8 cellular contexts compared by ENCODE assay signal in genomic region chr3:27721717-27722564, GRCh38. TPM values are rescaled to one million over a fixed set of nuclear protein-coding genes. Genes with fewer than 3 reads are reported as not detected.
A peak's percentile ranks its signal among the peaks of the same experiment; 100 is the strongest.
DNase-seq lines count a peak whose midpoint lies in the region; ATAC-seq and TF ChIP-seq lines count a peak whose summit lies in the region.

Gene EOMES, minus strand, starts transcription at chr3:27722323. Its CDS starts 29 bp downstream, at chr3:27722294.

- peaks cover 99% of the 10 kb centered on the region for H3K27me3 ChIP-seq in A673 (replicated peaks; ENCODE audit: insufficient read depth, low read depth, low read length, poor library complexity)

- H3K9me3 Mint-ChIP-seq in activated CD8-positive, alpha-beta T cell treated with anti-CD3 and anti-CD28 coated beads for 36 hours = no peaks in the 10 kb centered on the region
- no peaks in the 10 kb centered on the region for H3K9me3 Mint-ChIP-seq in endothelial cell (ENCODE audit: unreplicated experiment)
- peaks cover 6% of the 10 kb centered on the region for H3K9me3 Mint-ChIP-seq in nephron

- H3K36me3 ChIP-seq in A673 (ENCODE audit: insufficient read depth, low read length, poor library complexity, severe bottlenecking) (no peaks in the 10 kb centered on the region), urinary bladder (ENCODE audit: insufficient read depth) (no peaks in the 10 kb centered on the region)

- CTCF ChIA-PET in A673 (lab: Charles Lee) = interaction anchor here (0.7 to 1.7 kb wide), 5 partner anchors 10 to 857 kb away, joined by 3 to 7 read pairs (median 3); no protein-coding TSS in a partner anchor
- CTCF ChIA-PET in activated CD8-positive, alpha-beta T cell treated with anti-CD3 and anti-CD28 coated beads for 36 hours (lab: Charles Lee) = interaction anchor here (0.6 to 8.4 kb wide), 36 partner anchors 9 to 627 kb away, joined by 3 to 72 read pairs (median 4); partner anchors contain the start of genes AZI2 and ZCWPW2

- H3K36me3 Mint-ChIP-seq in activated CD8-positive, alpha-beta T cell treated with anti-CD3 and anti-CD28 coated beads for 36 hours (ENCODE audit: low read depth) = peaks cover 5% of the 10 kb centered on the region
- H3K36me3 Mint-ChIP-seq in endothelial cell (ENCODE audit: low read depth, unreplicated experiment) (no peaks in the 10 kb centered on the region), nephron (ENCODE audit: low read depth) (no peaks in the 10 kb centered on the region)

- intact Hi-C loops in A673 (cut with micrococcal nuclease; ENCODE audit: unreplicated experiment) = no loop called here
- intact Hi-C loops in activated CD8-positive, alpha-beta T cell treated with anti-CD3 and anti-CD28 coated beads for 36 hours (cut with micrococcal nuclease) = no loop called here

- under 1% methylated on average over 81 of the region's 81 CpGs for WGBS in urinary bladder

- peak; percentile 78 for ATAC-seq in GM18867 (IDR thresholded peaks at IDR 0.05; ENCODE audit: unreplicated experiment)
- peak; percentile 45 for ATAC-seq in HG03066 (IDR thresholded peaks at IDR 0.05; ENCODE audit: low read depth, unreplicated experiment)
- peak; percentile 72 for ATAC-seq in activated CD8-positive, alpha-beta T cell treated with anti-CD3 and anti-CD28 coated beads for 36 hours

- TF ChIP-seq CTCF in A673 (conservative IDR thresholded peaks at IDR 0.05; ENCODE audit: low read depth, low read length) = peak; percentile 54
- peak; percentile 77 for TF ChIP-seq CTCF in activated CD8-positive, alpha-beta T cell treated with anti-CD3 and anti-CD28 coated beads for 36 hours (IDR thresholded peaks at IDR 0.05)
- TF ChIP-seq CTCF in endothelial cell (IDR thresholded peaks at IDR 0.05; ENCODE audit: unreplicated experiment) = peak; percentile 71
- peak in 2 of 3 experiments; percentile 22 to 27 for TF ChIP-seq CTCF in nephron (IDR thresholded peaks at IDR 0.05; ENCODE audit: unreplicated experiment in 3 of 3)

- H3K27ac ChIP-seq in A673 (ENCODE audit: low read depth, low read length, poor library complexity, severe bottlenecking) = no peak within 1 kb of the TSS
- no peak within 1 kb of the TSS for H3K27ac ChIP-seq in urinary bladder (ENCODE audit: low read depth)

- H3K27me3 Mint-ChIP-seq in activated CD8-positive, alpha-beta T cell treated with anti-CD3 and anti-CD28 coated beads for 36 hours = peaks cover 43% of the 10 kb centered on the region
- peaks cover 30% of the 10 kb centered on the region for H3K27me3 Mint-ChIP-seq in endothelial cell (ENCODE audit: unreplicated experiment)
- peaks cover 99% of the 10 kb centered on the region for H3K27me3 Mint-ChIP-seq in nephron (ENCODE audit: low read depth)

- peak within 1 kb of the TSS; percentile 47 for H3K4me3 ChIP-seq in A673 (ENCODE audit: low read depth, low read length, poor library complexity, severe bottlenecking)
- peak within 1 kb of the TSS; percentile 36 for H3K4me3 ChIP-seq in urinary bladder (ENCODE audit: low read depth, low read length)

- POLR2A ChIA-PET in A673 (lab: Charles Lee; ENCODE audit: low non-redundant PET) = no interaction called here
- POLR2A ChIA-PET in activated CD8-positive, alpha-beta T cell treated with anti-CD3 and anti-CD28 coated beads for 36 hours (lab: Charles Lee) = interaction anchor here (1.1 to 2.4 kb wide), 2 partner anchors 10 to 185 kb away, joined by 3 to 19 read pairs; no protein-coding TSS in a partner anchor

- DNase-seq in A673 (ENCODE audit: low spot score) (peak; percentile 63), NCI-H526 (lab: John Stamatoyannopoulos, UW) (peak; percentile 73 to 87), endothelial cell (ENCODE audit: low spot score) (peak; percentile 68)
- DNase-seq in activated CD8-positive, alpha-beta T cell treated with anti-CD3 and anti-CD28 coated beads for 36 hours = peak; percentile 82

- H3K4me1 ChIP-seq in A673 (ENCODE audit: insufficient read depth, low read length, poor library complexity, severe bottlenecking) = peaks cover 15% of the 10 kb centered on the region
- H3K4me1 ChIP-seq in urinary bladder (ENCODE audit: insufficient read depth) = peaks cover 4% of the 10 kb centered on the region

- no peaks in the 10 kb centered on the region for H3K9me3 ChIP-seq in A673 (ENCODE audit: low read depth, low read length, poor library complexity, severe bottlenecking)

- BruUV-seq in A673 (replicated peaks; lab: Mats Ljungman, UMichigan) = no TSS peak

- peaks cover 26% of the 10 kb centered on the region for H3K4me1 Mint-ChIP-seq in activated CD8-positive, alpha-beta T cell treated with anti-CD3 and anti-CD28 coated beads for 36 hours (ENCODE audit: low read depth)
- H3K4me1 Mint-ChIP-seq in endothelial cell (ENCODE audit: unreplicated experiment) (peaks cover 29% of the 10 kb centered on the region), nephron (peaks cover 25% of the 10 kb centered on the region)

- H3K4me3 Mint-ChIP-seq in activated CD8-positive, alpha-beta T cell treated with anti-CD3 and anti-CD28 coated beads for 36 hours = peak within 1 kb of the TSS; percentile 78
- H3K4me3 Mint-ChIP-seq in endothelial cell (ENCODE audit: unreplicated experiment) (peak within 1 kb of the TSS; percentile 89), nephron (peak within 1 kb of the TSS; percentile 78 to 81 (median 79))

- peak within 1 kb of the TSS; percentile 83 for H3K27ac Mint-ChIP-seq in activated CD8-positive, alpha-beta T cell treated with anti-CD3 and anti-CD28 coated beads for 36 hours
- H3K27ac Mint-ChIP-seq in endothelial cell (ENCODE audit: unreplicated experiment) (peak within 1 kb of the TSS; percentile 30), nephron (no peak within 1 kb of the TSS)

RNA-seq across cellular contexts. Expression of gene EOMES, which starts in this region (rescaled TPM):
- total RNA-seq in A673 (2021) (not detected in 2 replicates), endothelial cell (ENCODE audit: unreplicated experiment) (5.1 TPM), urinary bladder (0.74 TPM)
- 1 to 10 TPM; 4.2 to 4.4 TPM for total RNA-seq in activated CD8-positive, alpha-beta T cell treated with anti-CD3 and anti-CD28 coated beads for 36 hours
- polyA plus RNA-seq in urinary bladder = 0.10 TPM

Comparison
In these comparisons a context has a peak if more than half of its experiments do, and no peak if none do; other contexts are left out.
1. Peak in DNase-seq and H3K4me3 ChIP-seq in A673; RNA of the gene not detected or under 1 TPM.
2. CTCF ChIP-seq: peak in every context shown above with its lines; median percentile 77 in activated CD8-positive, alpha-beta T cell treated with anti-CD3 and anti-CD28 coated beads for 36 hours; 71 in endothelial cell; 54 in A673; 24 in nephron.
3. H3K27ac Mint-ChIP-seq: peak in activated CD8-positive, alpha-beta T cell treated with anti-CD3 and anti-CD28 coated beads for 36 hours (single experiment) and endothelial cell (single experiment); none in nephron (0 of 3).
4. Peak in every context shown above with its lines, with median percentiles within 50 percentile points of each other: DNase-seq, ATAC-seq and H3K4me3 Mint-ChIP-seq.